In genomic region chr15:91049378-91050127, GRCh38 we compare ENCODE assay signal across 8 cellular contexts. TPM values are rescaled to one million over a fixed set of nuclear protein-coding genes. Genes with fewer than 3 reads are reported as not detected.
DNase-seq lines count a peak whose midpoint lies in the region; ATAC-seq, FAIRE-seq and TF ChIP-seq lines count a peak whose summit lies in the region.

No MANE protein-coding gene starts in this region.

- TF ChIP-seq EP300 in SK-N-SH (IDR thresholded peaks at IDR 0.05; ENCODE audit: borderline replicate concordance in 1 of 2, low read depth in 1 of 2, low read length in 1 of 2), result no peak

- H2BK20ac ChIP-seq in H9 (ENCODE audit: low read depth, low read length, poor library complexity, severe bottlenecking), result no peak overlapping the region

- H3K27me3 ChIP-seq in H9 (ENCODE audit: insufficient read depth, low read length) (no peaks in the 10 kb centered on the region), SK-N-SH (ENCODE audit: insufficient read depth) (peaks cover 10% of the 10 kb centered on the region; the same call in 1 of the 2 replicates), body of pancreas (no peaks in the 10 kb centered on the region)

- H3K27ac ChIP-seq in H9 (ENCODE audit: insufficient read length, low read depth, low read length), result no peak overlapping the region
- no peak overlapping the region for H3K27ac ChIP-seq in SK-N-SH (ENCODE audit: low read depth in 2 of 2, low read length in 1 of 2)
- no peak overlapping the region for H3K27ac ChIP-seq in body of pancreas

- H3K4me2 ChIP-seq in H9 (ENCODE audit: insufficient read depth, insufficient read length, low read length), result no peak overlapping the region
- no peak overlapping the region for H3K4me2 ChIP-seq in SK-N-SH

- H3K4me3 ChIP-seq in SK-N-SH (ENCODE audit: low read depth in 2 of 2, low read length in 1 of 2), result peak overlapping the region in 1 of 2 experiments; percentile 11; a peak in 1 of 4 replicates
- H3K4me3 ChIP-seq in body of pancreas, result no peak overlapping the region

- no peak overlapping the region for H3K23ac ChIP-seq in H9 (ENCODE audit: insufficient read length, low read depth, low read length)

- no peak overlapping the region for H2BK15ac ChIP-seq in H9 (ENCODE audit: low read depth, low read length)

- ATAC-seq in body of pancreas, result peak; percentile 93

- no peak overlapping the region for H3K27ac Mint-ChIP-seq in H9

- CTCF ChIA-PET in SK-N-SH (lab: Yijun Ruan, JAX), result interaction anchor here (0.5 to 10.6 kb wide), 46 partner anchors 9 to 402 kb away, joined by 3 to 186 read pairs (median 5); partner anchors contain the start of genes HDDC3, MAN2A2, RCCD1 and UNC45A

- no peak overlapping the region for H2BK12ac ChIP-seq in H9 (ENCODE audit: insufficient read length, low read depth, low read length)

- H3K4me1 ChIP-seq in H9 (ENCODE audit: insufficient read depth, low read length) (no peaks in the 10 kb centered on the region), SK-N-SH (ENCODE audit: control insufficient read depth in 1 of 2, insufficient read depth in 2 of 2, low read depth in 1 of 2, low read length in 1 of 2) (peaks cover 0 to 2% of the 10 kb centered on the region in 2 experiments; a peak in 1 of 4 replicates), body of pancreas (peaks cover 6% of the 10 kb centered on the region)

- no peak overlapping the region for H2AK5ac ChIP-seq in H9 (ENCODE audit: insufficient read length, low read length)

- no peak overlapping the region for H4K5ac ChIP-seq in H9 (ENCODE audit: insufficient read length, low read depth, low read length)

- no peak overlapping the region for H3K4ac ChIP-seq in H9 (ENCODE audit: low read depth, low read length)

- TF ChIP-seq RAD21 in SK-N-SH (IDR thresholded peaks at IDR 0.05; ENCODE audit: low read length), result peak; percentile 93

- no peak overlapping the region for H4K8ac ChIP-seq in H9 (replicated peaks; ENCODE audit: insufficient read length, low read depth, low read length)

- H3K56ac ChIP-seq in H9 (ENCODE audit: insufficient read length, low read depth, low read length), result no peak overlapping the region

- H3K9me3 ChIP-seq in H9 (ENCODE audit: control insufficient read depth, low read depth, low read length) (no peaks in the 10 kb centered on the region), SK-N-SH (no peaks in the 10 kb centered on the region), body of pancreas (no peaks in the 10 kb centered on the region)

- no peaks in the 10 kb centered on the region for H3F3A ChIP-seq in SK-N-SH (replicated peaks; ENCODE audit: insufficient read depth)

- TF ChIP-seq POLR2A in body of pancreas (IDR thresholded peaks at IDR 0.05) (no peak), GM12891 (IDR thresholded peaks at IDR 0.05; ENCODE audit: low read depth, low read length) (no peak)

- H4K20me1 ChIP-seq in H9 (ENCODE audit: control insufficient read depth, insufficient read depth, insufficient read length) (no peaks in the 10 kb centered on the region), SK-N-SH (ENCODE audit: insufficient read depth) (no peaks in the 10 kb centered on the region)

- POLR2A ChIA-PET in SK-N-SH (lab: Yijun Ruan, JAX), result interaction anchor here (0.6 to 1.4 kb wide), 3 partner anchors 27 to 95 kb away, joined by 3 to 5 read pairs (median 4); partner anchors contain the start of genes RCCD1 and VPS33B

- intact Hi-C loops in body of pancreas (cut with DNase I), result no loop called here

- no CpG with 5 or more reads among the region's 12 CpGs for WGBS in H9 (ENCODE audit: extremely low coverage, insufficient read length, low lambda C conversion rate)
- WGBS in SK-N-SH (ENCODE audit: low lambda C conversion rate), result 21% methylated on average over 11 of the region's 12 CpGs
- 19 to 21% methylated on average over 12 of the region's 12 CpGs for WGBS in body of pancreas, 2 donors

- H2BK120ac ChIP-seq in H9 (ENCODE audit: low read depth, low read length, poor library complexity, severe bottlenecking), result no peak overlapping the region

- H3K79me2 ChIP-seq in H9 (ENCODE audit: insufficient read depth, low read length) (no peaks in the 10 kb centered on the region), SK-N-SH (ENCODE audit: insufficient read depth) (no peaks in the 10 kb centered on the region)

- no peak overlapping the region for H3K9ac ChIP-seq in H9 (ENCODE audit: extremely low read depth, insufficient read length, low read length)
- H3K9ac ChIP-seq in SK-N-SH, result no peak overlapping the region

- H2AFZ ChIP-seq in H9 (ENCODE audit: low read length) (no peak overlapping the region), SK-N-SH (ENCODE audit: low read depth) (no peak overlapping the region)

- H3K14ac ChIP-seq in H9 (ENCODE audit: insufficient read depth, low read length), result no peak overlapping the region

- H3K79me1 ChIP-seq in H9 (ENCODE audit: insufficient read depth, low read depth, low read length, poor library complexity, severe bottlenecking), result no peaks in the 10 kb centered on the region

- H4K91ac ChIP-seq in H9 (ENCODE audit: insufficient read length, low read depth, low read length), result no peak overlapping the region

- peaks cover 27% of the 10 kb centered on the region for H3K27me3 Mint-ChIP-seq in H9 (ENCODE audit: low read depth)

- no peak for FAIRE-seq in GM12891 (lab: Jason Lieb, UNC)

- peaks cover 5 to 9% of the 10 kb centered on the region in 2 experiments; a peak in 1 of 4 replicates for H3K4me1 Mint-ChIP-seq in H9

- H3K4me3 Mint-ChIP-seq in H9, result no peak overlapping the region

- H3K36me3 Mint-ChIP-seq in H9 (ENCODE audit: insufficient read depth in 1 of 3, low read depth in 3 of 3), result no peaks in the 10 kb centered on the region

- no peaks in the 10 kb centered on the region for H3K23me2 ChIP-seq in H9 (ENCODE audit: insufficient read length, low read depth, low read length, poor library complexity, severe bottlenecking)

- H3K9me3 Mint-ChIP-seq in H9, result no peaks in the 10 kb centered on the region; a peak in 2 of 5 replicates

- H3K36me3 ChIP-seq in SK-N-SH (replicated peaks in 1 of 2; ENCODE audit: control insufficient read depth in 1 of 2, insufficient read depth in 2 of 2, low read length in 1 of 2) (no peaks in the 10 kb centered on the region), body of pancreas (replicated peaks in 1 of 2; ENCODE audit: insufficient read depth in 1 of 2, low read depth in 2 of 2) (no peaks in the 10 kb centered on the region)

- DNase-seq in GM04503 (ENCODE audit: low read depth) (peak; percentile 28), H9 (peak; percentile 71), MV-4-11 (lab: John Stamatoyannopoulos, UW) (peak; percentile 65), SK-N-SH (peak; percentile 64), body of pancreas (peak; percentile 69 to 81 (median 74)), hippocampal formation (lab: John Stamatoyannopoulos, UW) (peak; percentile 60 to 76), smooth muscle cell of the brain vasculature (ENCODE audit: low read depth, low spot score) (peak; percentile 41), GM12891 (ENCODE audit: insufficient read length, low spot score) (no peak)

- no peak overlapping the region for H3K18ac ChIP-seq in H9 (ENCODE audit: insufficient read length, low read depth, low read length)

- H3T11ph ChIP-seq in H9 (ENCODE audit: low read length), result no peak overlapping the region

- no peaks in the 10 kb centered on the region for H3K9me2 ChIP-seq in SK-N-SH

- H2BK5ac ChIP-seq in H9 (ENCODE audit: insufficient read length, low read length), result no peak overlapping the region

- TF ChIP-seq CTCF in H9 (conservative IDR thresholded peaks at IDR 0.05) (peak; percentile 73), SK-N-SH (IDR thresholded peaks at IDR 0.05) (peak; percentile 74), body of pancreas (IDR thresholded peaks at IDR 0.05) (peak; percentile 24 to 74 (median 68))

TF ChIP-seq in SK-N-SH, 30 proteins besides CTCF, POLR2A, EP300 and RAD21:
- TF ChIP-seq SMC3 (IDR thresholded peaks at IDR 0.05; ENCODE audit: low read depth, low read length) (peak; percentile 58), CHD2 (IDR thresholded peaks at IDR 0.05; ENCODE audit: low read length, partially characterized antibody) (peak; percentile 32), POLR2AphosphoS5 (IDR thresholded peaks at IDR 0.05; ENCODE audit: low read depth, low read length) (no peak)

TF ChIP-seq in GM12891, 5 proteins besides CTCF, POLR2A, EP300 and RAD21:
- TF ChIP-seq POLR2AphosphoS5 (IDR thresholded peaks at IDR 0.05; ENCODE audit: low read depth, low read length), result no peak
- TF ChIP-seq POU2F2 (IDR thresholded peaks at IDR 0.05; ENCODE audit: low read depth, low read length), result no peak
- TF ChIP-seq TAF1 (IDR thresholded peaks at IDR 0.05; ENCODE audit: low read depth, low read length), result no peak
- no peak for TF ChIP-seq SPI1 (IDR thresholded peaks at IDR 0.05; ENCODE audit: low read depth, low read length)
- no peak for TF ChIP-seq PAX5 (IDR thresholded peaks at IDR 0.05; ENCODE audit: insufficient read depth, low read length, severe bottlenecking)

RNA-seq across cellular contexts. Expression of gene VPS33B, which starts 27.2 kb away (rescaled TPM):
- total RNA-seq in H9 (2021) (16.3 and 21.1 TPM in 2 replicates), body of pancreas (10 to 100 TPM in 1 of 2 donors, 1 to 10 TPM in 1; 8.3 to 10.5 TPM)
- 16.6 and 25.3 TPM in 2 replicates for polyA plus RNA-seq in SK-N-SH (2012; rRNA removed)
- polyA plus RNA-seq in SK-N-SH (2012; cell fraction: cytosol; rRNA removed), result 9.9 and 12.4 TPM in 2 replicates
- polyA plus RNA-seq in SK-N-SH (2012; cell fraction: nucleus; rRNA removed), result 63.5 and 71.2 TPM in 2 replicates
- 24.0 TPM for polyA plus RNA-seq in GM12891 (2012; ENCODE audit: low read depth, missing spikeins)

RNA-seq across cellular contexts. Expression of gene SV2B, which starts 50.5 kb away (rescaled TPM):
- total RNA-seq in H9 (2021), result 0.07 TPM in 1 of 2 replicates, not detected in the other
- polyA plus RNA-seq in SK-N-SH (2012; rRNA removed), result not detected in 2 replicates
- polyA plus RNA-seq in SK-N-SH (2012; cell fraction: cytosol; rRNA removed), result not detected in 2 replicates
- polyA plus RNA-seq in SK-N-SH (2012; cell fraction: nucleus; rRNA removed), result not detected in 2 replicates
- total RNA-seq in body of pancreas, result 10 to 100 TPM in 1 of 2 donors, under 1 TPM in 1; 0.78 to 20.4 TPM
- 1.6 TPM for polyA plus RNA-seq in GM12891 (2012; ENCODE audit: low read depth, missing spikeins)

RNA-seq across cellular contexts. Expression of gene PRC1, which starts 55.2 kb away (rescaled TPM):
- total RNA-seq in H9 (2021) (70.5 and 75.7 TPM in 2 replicates), body of pancreas (10 to 100 TPM in 1 of 2 donors, 1 to 10 TPM in 1; 9.1 to 11.5 TPM)
- polyA plus RNA-seq in SK-N-SH (2012; rRNA removed), result 125 and 132 TPM in 2 replicates
- 95.7 and 109 TPM in 2 replicates for polyA plus RNA-seq in SK-N-SH (2012; cell fraction: cytosol; rRNA removed)
- 120 and 176 TPM in 2 replicates for polyA plus RNA-seq in SK-N-SH (2012; cell fraction: nucleus; rRNA removed)
- polyA plus RNA-seq in GM12891 (2012; ENCODE audit: low read depth, missing spikeins), result 65.0 TPM
